Comparison of ENCODE assay signal across 15 cellular contexts in the genomic region with DNA sequence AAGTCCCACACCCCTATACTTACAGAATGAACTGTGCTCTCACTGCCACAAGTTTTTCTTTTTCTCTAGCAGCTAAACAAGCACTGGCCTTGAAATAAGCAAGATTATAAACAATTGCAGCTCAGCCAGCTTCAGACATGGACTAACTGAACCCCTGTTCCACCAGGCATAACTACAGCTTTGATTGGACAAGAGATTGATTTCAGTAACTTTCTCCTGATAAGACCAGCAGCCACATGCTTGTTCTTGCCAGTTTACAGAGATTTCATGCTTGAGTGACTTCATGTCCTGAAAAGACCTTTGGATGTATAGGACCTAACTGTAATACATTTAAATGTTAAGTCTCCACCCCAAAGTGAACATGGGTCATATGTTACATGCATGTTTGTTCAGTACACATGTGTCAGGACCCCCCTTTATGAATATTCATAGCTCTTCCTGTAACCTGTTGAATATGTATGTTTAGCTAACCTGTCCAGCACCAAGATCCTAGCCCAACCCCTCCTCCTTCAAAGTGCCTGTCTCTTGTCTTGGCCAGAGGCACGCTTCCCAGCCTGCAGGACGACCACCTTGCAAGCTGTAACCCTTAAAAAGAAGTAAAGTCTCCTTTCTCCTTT. TPM values are rescaled to one million over a fixed set of nuclear protein-coding genes. Genes with fewer than 3 reads are reported as not detected.
"Had no signal": no experiment of that assay in that cellular context is flagged by ENCODE, and none has a peak within 500 bp of the region (broad histone marks: within the 10 kb centered on the region; RNA-seq: fewer than 3 reads in every experiment).

No MANE protein-coding gene starts in this region.

- DNase-seq: activated CD4-positive, alpha-beta T cell treated with anti-CD3 and anti-CD28 coated beads for 36 hours; activated CD8-positive, alpha-beta memory T cell treated with anti-CD3 and anti-CD28 coated beads, Interleukin-2, amount 50 U/mL, for 48 hours; activated CD8-positive, alpha-beta T cell treated with anti-CD3 and anti-CD28 coated beads, Interleukin-2, amount 10 ng/mL, durations not matched to agents 7 days and 5 days; activated naive CD4-positive, alpha-beta T cell; caudate nucleus; cortex of kidney; effector memory CD4-positive, alpha-beta T cell; heart right ventricle; stimulated activated CD4-positive, alpha-beta T cell treated with anti-CD3 and anti-CD28 coated beads, Interleukin-2, amount 100 ng/mL, for 48 hours; stimulated activated naive CD4-positive, alpha-beta T cell treated with Interleukin-2 at 50 U/mL for 16 hours; trophoblast cell had no signal

- H3K4me1 ChIP-seq: heart right ventricle had no signal

- H3K27ac Mint-ChIP-seq: activated CD4-positive, alpha-beta T cell treated with anti-CD3 and anti-CD28 coated beads for 36 hours; activated CD8-positive, alpha-beta T cell treated with anti-CD3 and anti-CD28 coated beads, Interleukin-2, amount 10 ng/mL, durations not matched to agents 7 days and 5 days had no signal

- H3K36me3 ChIP-seq: heart right ventricle had no signal

- H3K27me3 Mint-ChIP-seq: activated CD4-positive, alpha-beta T cell treated with anti-CD3 and anti-CD28 coated beads for 36 hours had no signal

- H3K4me1 Mint-ChIP-seq: activated CD4-positive, alpha-beta T cell treated with anti-CD3 and anti-CD28 coated beads for 36 hours; neural crest cell had no signal

- H3K4me3 ChIP-seq: heart right ventricle had no signal

- H3K4me3 Mint-ChIP-seq: activated CD4-positive, alpha-beta T cell treated with anti-CD3 and anti-CD28 coated beads for 36 hours; activated CD8-positive, alpha-beta T cell treated with anti-CD3 and anti-CD28 coated beads, Interleukin-2, amount 10 ng/mL, durations not matched to agents 7 days and 5 days; neural crest cell had no signal

- H3K27ac ChIP-seq: heart right ventricle had no signal

RNA-seq across cellular contexts. Expression of gene PNMA6E, which starts 39.3 kb away (rescaled TPM):
- polyA plus RNA-seq: fibroblast of lung, heart right ventricle, keratinocyte, liver had no signal

RNA-seq across cellular contexts. Expression of gene PNMA6F, which starts 40.3 kb away (rescaled TPM):
- polyA plus RNA-seq: fibroblast of lung, heart right ventricle, keratinocyte, liver had no signal
